ENCODE assay signal across 2 cellular contexts in genomic region chr7:49137978-49138377, GRCh38.
TF ChIP-seq lines count a peak whose summit lies in the region.

No MANE protein-coding gene starts in this region.

TF ChIP-seq in GM23338, 12 proteins besides CTCF, POLR2A, EP300 and RAD21:
- TF ChIP-seq ZNF331 (CRISPR knock-in tag; IDR thresholded peaks at IDR 0.05; ENCODE audit: low read depth), result no peak
- TF ChIP-seq ZNF462 (CRISPR knock-in tag; IDR thresholded peaks at IDR 0.05), result no peak
- no peak for TF ChIP-seq REST (IDR thresholded peaks at IDR 0.05; ENCODE audit: unreplicated experiment)
- TF ChIP-seq EZH2phosphoT487 (IDR thresholded peaks at IDR 0.05; ENCODE audit: unreplicated experiment), result no peak
- TF ChIP-seq CREB1 (CRISPR knock-in tag; IDR thresholded peaks at IDR 0.05; ENCODE audit: low read depth), result no peak
- TF ChIP-seq ZNF114 (CRISPR knock-in tag; IDR thresholded peaks at IDR 0.05), result no peak
- no peak for TF ChIP-seq EZH2 (IDR thresholded peaks at IDR 0.05; ENCODE audit: low read depth, unreplicated experiment)
- TF ChIP-seq STAT1 (IDR thresholded peaks at IDR 0.05; ENCODE audit: unreplicated experiment), result no peak
- TF ChIP-seq POLR2AphosphoS5 (IDR thresholded peaks at IDR 0.05; ENCODE audit: low read depth), result no peak
- TF ChIP-seq ETS1 (IDR thresholded peaks at IDR 0.05), result no peak
- TF ChIP-seq NANOG (IDR thresholded peaks at IDR 0.05; ENCODE audit: borderline replicate concordance), result no peak
- TF ChIP-seq JUNB (IDR thresholded peaks at IDR 0.05; ENCODE audit: unreplicated experiment), result no peak

TF ChIP-seq in H1, 55 proteins besides CTCF, POLR2A, EP300 and RAD21:
- TF ChIP-seq CTBP2 (IDR thresholded peaks at IDR 0.05; ENCODE audit: borderline replicate concordance, insufficient read depth, insufficient read length, low read length) (no peak), CHD2 (IDR thresholded peaks at IDR 0.05; ENCODE audit: low read length) (no peak), SAP30 (IDR thresholded peaks at IDR 0.05; ENCODE audit: insufficient read depth, insufficient replicate concordance, low read length) (no peak), RBBP5 (IDR thresholded peaks at IDR 0.05; ENCODE audit: borderline replicate concordance, low read depth, low read length) (no peak), KDM1A (IDR thresholded peaks at IDR 0.05; ENCODE audit: borderline replicate concordance, low read length) (no peak), CBX8 (IDR thresholded peaks at IDR 0.05; ENCODE audit: borderline replicate concordance, low read depth, low read length) (no peak), E2F6 (IDR thresholded peaks at IDR 0.05) (no peak), ATF2 (IDR thresholded peaks at IDR 0.05; ENCODE audit: low read length) (no peak), RXRA (IDR thresholded peaks at IDR 0.05; ENCODE audit: insufficient read depth, low read depth, low read length) (no peak), RFX5 (IDR thresholded peaks at IDR 0.05; ENCODE audit: borderline replicate concordance, low read depth, low read length) (no peak), CREB1 (IDR thresholded peaks at IDR 0.05) (no peak), MAX (IDR thresholded peaks at IDR 0.05) (no peak), MAFK (IDR thresholded peaks at IDR 0.05; ENCODE audit: low read depth, low read length) (no peak), USF2 (IDR thresholded peaks at IDR 0.05; ENCODE audit: low read length) (no peak), RNF2 (IDR thresholded peaks at IDR 0.05; ENCODE audit: borderline replicate concordance, low read depth, low read length, missing control alignments, poor library complexity, severe bottlenecking) (no peak)
